Comparison of ENCODE assay signal across 1 cellular context in genomic region chr15:65610871-65611718, GRCh38.
TF ChIP-seq lines count a peak whose summit lies in the region.

INTS14 (minus strand) TSS chr15:65611131; CDS start chr15:65607380, 3,751 bp downstream.

TF ChIP-seq in WTC11, 78 proteins besides CTCF, POLR2A, EP300 and RAD21 (continued from another document and continues in another):
- TF ChIP-seq USF2 (CRISPR knock-in tag; IDR thresholded peaks at IDR 0.05) (peak; percentile 59; the same call in 1 of the 2 replicates), PRRX2 (CRISPR knock-in tag; IDR thresholded peaks at IDR 0.05) (no peak), TEAD4 (CRISPR knock-in tag; IDR thresholded peaks at IDR 0.05) (no peak), ZNF219 (CRISPR knock-in tag; IDR thresholded peaks at IDR 0.05; ENCODE audit: borderline replicate concordance) (peak; percentile 43; the same call in 1 of the 2 replicates), SP1 (CRISPR knock-in tag; conservative IDR thresholded peaks at IDR 0.05) (peak; percentile 97), ZSCAN18 (CRISPR knock-in tag; IDR thresholded peaks at IDR 0.05) (no peak), RELA (CRISPR knock-in tag; IDR thresholded peaks at IDR 0.05; ENCODE audit: borderline replicate concordance) (no peak), ATF6 (CRISPR knock-in tag; IDR thresholded peaks at IDR 0.05) (no peak), ZNF671 (CRISPR knock-in tag; IDR thresholded peaks at IDR 0.05) (no peak), TEAD1 (CRISPR knock-in tag; IDR thresholded peaks at IDR 0.05) (0 out of 2 replicates have a peak, but pooled peaks have one; percentile 72), MXD4 (CRISPR knock-in tag; IDR thresholded peaks at IDR 0.05; ENCODE audit: borderline replicate concordance) (no peak), E2F1 (CRISPR knock-in tag; IDR thresholded peaks at IDR 0.05) (0 out of 2 replicates have a peak, but pooled peaks have one; percentile 35), ATF3 (CRISPR knock-in tag; conservative IDR thresholded peaks at IDR 0.05) (no peak), NR1H2 (CRISPR knock-in tag; IDR thresholded peaks at IDR 0.05) (no peak), ZMAT4 (CRISPR knock-in tag; IDR thresholded peaks at IDR 0.05) (no peak), USF1 (CRISPR knock-in tag; IDR thresholded peaks at IDR 0.05) (peak; percentile 44; the same call in 1 of the 2 replicates), ZNF138 (CRISPR knock-in tag; conservative IDR thresholded peaks at IDR 0.05) (no peak; the same call in 1 of the 2 replicates), ETV6 (CRISPR knock-in tag; IDR thresholded peaks at IDR 0.05) (peak; percentile 36; the same call in 1 of the 2 replicates), IRF2 (CRISPR knock-in tag; IDR thresholded peaks at IDR 0.05; ENCODE audit: borderline replicate concordance, low read depth) (no peak), SMAD4 (CRISPR knock-in tag; IDR thresholded peaks at IDR 0.05) (no peak), ZNF121 (CRISPR knock-in tag; IDR thresholded peaks at IDR 0.05) (0 out of 2 replicates have a peak, but pooled peaks have one; percentile 4), GTF2I (CRISPR knock-in tag; conservative IDR thresholded peaks at IDR 0.05) (no peak), KAT7 (CRISPR knock-in tag; IDR thresholded peaks at IDR 0.05; ENCODE audit: borderline replicate concordance) (0 out of 2 replicates have a peak, but pooled peaks have one; percentile 36), CDX4 (CRISPR knock-in tag; IDR thresholded peaks at IDR 0.05; ENCODE audit: borderline replicate concordance) (no peak), ZNF532 (CRISPR knock-in tag; IDR thresholded peaks at IDR 0.05; ENCODE audit: borderline replicate concordance) (no peak), NR3C1 (CRISPR knock-in tag; conservative IDR thresholded peaks at IDR 0.05; ENCODE audit: low read depth) (0 out of 2 replicates have a peak, but pooled peaks have one; percentile 68), FOXP4 (CRISPR knock-in tag; IDR thresholded peaks at IDR 0.05) (peak; percentile 84), NFATC4 (CRISPR knock-in tag; IDR thresholded peaks at IDR 0.05) (no peak), ZBTB43 (CRISPR knock-in tag; IDR thresholded peaks at IDR 0.05) (peak; percentile 88), ATF2 (CRISPR knock-in tag; IDR thresholded peaks at IDR 0.05; ENCODE audit: borderline replicate concordance, low read depth) (no peak), NFYB (CRISPR knock-in tag; conservative IDR thresholded peaks at IDR 0.05; ENCODE audit: low read depth) (peak; percentile 36; the same call in 1 of the 2 replicates), CBFB (CRISPR knock-in tag; IDR thresholded peaks at IDR 0.05; ENCODE audit: low read depth) (peak; percentile 99), ZBTB21 (CRISPR knock-in tag; IDR thresholded peaks at IDR 0.05; ENCODE audit: borderline replicate concordance) (peak; percentile 94), ERG (CRISPR knock-in tag; IDR thresholded peaks at IDR 0.05) (no peak), E2F4 (CRISPR knock-in tag; IDR thresholded peaks at IDR 0.05; ENCODE audit: borderline replicate concordance, low read depth) (peak; percentile 63; the same call in 1 of the 2 replicates)
